Comparison of ENCODE assay signal across 10 cellular contexts in the genomic region with DNA sequence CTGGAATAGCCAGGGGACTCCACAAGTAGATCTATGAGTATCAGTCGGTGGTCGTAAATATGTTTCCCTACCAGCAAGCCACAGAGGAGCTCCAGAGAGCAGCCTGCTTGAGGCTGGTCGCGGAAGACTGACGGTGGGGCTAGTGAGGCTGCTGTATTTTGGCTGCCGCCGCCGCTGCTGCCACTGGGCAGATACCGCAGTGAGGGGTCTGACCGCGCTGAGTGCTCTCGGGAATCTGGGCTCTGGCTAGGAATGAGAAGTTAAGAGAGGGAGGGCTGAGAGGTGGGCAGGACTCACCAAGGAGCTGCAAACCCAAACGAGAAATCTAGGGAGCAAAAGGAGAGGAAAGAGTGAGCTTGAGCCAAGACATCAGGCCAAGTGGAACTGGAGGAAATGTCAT. TPM values are rescaled to one million over a fixed set of nuclear protein-coding genes. Genes with fewer than 3 reads are reported as not detected.
DNase-seq lines count a peak whose midpoint lies in the region; ATAC-seq and TF ChIP-seq lines count a peak whose summit lies in the region.
"Had no signal": no experiment of that assay in that cellular context is flagged by ENCODE, and none has a peak within 500 bp of the region (broad histone marks: within the 10 kb centered on the region; RNA-seq: fewer than 3 reads in every experiment).

TSS of gene EXOC1L (plus strand) at position 157 of the 400 bp plus-strand sequence. CDS start at position 394, 237 bp downstream.

- H3K27ac ChIP-seq in breast epithelium, result no peak within 1 kb of the TSS
- H3K27ac ChIP-seq in upper lobe of right lung, result no peak within 1 kb of the TSS

- H3K27ac Mint-ChIP-seq in MCF 10A (ENCODE audit: low read depth, unreplicated experiment), result no peak within 1 kb of the TSS

- BruUV-seq in MCF 10A (replicated peaks; lab: Mats Ljungman, UMichigan), result no TSS peak

- peak; percentile 36 for ATAC-seq in upper lobe of right lung
- no peak for ATAC-seq in GM19455 (IDR thresholded peaks at IDR 0.05; ENCODE audit: unreplicated experiment)

- no peaks in the 10 kb centered on the region for H3K36me3 Mint-ChIP-seq in MCF 10A (ENCODE audit: insufficient read depth, unreplicated experiment)
- H3K36me3 Mint-ChIP-seq: CD4-positive, CD25-positive, alpha-beta regulatory T cell had no signal

- no peak within 1 kb of the TSS for H3K4me3 Mint-ChIP-seq in MCF 10A (ENCODE audit: unreplicated experiment)

- no peaks in the 10 kb centered on the region for H3K27me3 Mint-ChIP-seq in MCF 10A (ENCODE audit: insufficient read depth, unreplicated experiment)

- H3K4me1 ChIP-seq in breast epithelium (no peaks in the 10 kb centered on the region), upper lobe of right lung (no peaks in the 10 kb centered on the region)

- TF ChIP-seq CTCF in breast epithelium (IDR thresholded peaks at IDR 0.05) (no peak), MCF 10A (IDR thresholded peaks at IDR 0.05; ENCODE audit: unreplicated experiment) (no peak), cardiac fibroblast (IDR thresholded peaks at IDR 0.05; ENCODE audit: low read depth, low read length) (no peak), upper lobe of right lung (IDR thresholded peaks at IDR 0.05) (no peak)

- CTCF ChIA-PET in MCF 10A (lab: Yijun Ruan, JAX), result interaction anchor here (0.5 kb wide), 1 partner anchor 13 kb away, joined by 3 read pairs; no protein-coding TSS in a partner anchor

- no peaks in the 10 kb centered on the region for H3K4me1 Mint-ChIP-seq in MCF 10A (ENCODE audit: insufficient read depth, unreplicated experiment)

- H3K36me3 ChIP-seq in breast epithelium (no peaks in the 10 kb centered on the region), upper lobe of right lung (no peaks in the 10 kb centered on the region)

- H3K9me3 ChIP-seq in breast epithelium (no peaks in the 10 kb centered on the region), upper lobe of right lung (no peaks in the 10 kb centered on the region)

- peaks cover 9% of the 10 kb centered on the region for H3K9me3 Mint-ChIP-seq in MCF 10A (ENCODE audit: unreplicated experiment)

- intact Hi-C loops in breast epithelium (cut with DNase I; ENCODE audit: low total_unique reads) (no loop called here), MCF 10A (cut with micrococcal nuclease) (no loop called here), upper lobe of right lung (cut with DNase I) (no loop called here)

- TF ChIP-seq POLR2A in breast epithelium (IDR thresholded peaks at IDR 0.05), result no peak

- H3K4me3 ChIP-seq in breast epithelium (peak within 1 kb of the TSS; percentile 7 to 56 (median 16)), cardiac fibroblast (replicated peaks in 1 of 2; ENCODE audit: low read depth in 2 of 2, low read length in 2 of 2) (peak within 1 kb of the TSS; percentile 2 to 11), upper lobe of right lung (peak within 1 kb of the TSS; percentile 0)

- POLR2A ChIA-PET in MCF 10A (lab: Yijun Ruan, JAX), result no interaction called here

- DNase-seq in breast epithelium (ENCODE audit: low spot score in 2 of 2), result no peak
- no peak for DNase-seq in MCF 10A (ENCODE audit: unreplicated experiment)
- DNase-seq in cardiac fibroblast (ENCODE audit: low read depth in 2 of 2), result peak; percentile 3 to 33
- DNase-seq in left kidney (ENCODE audit: low read depth, low spot score), result peak; percentile 76
- no peak for DNase-seq in upper lobe of right lung
- no peak for DNase-seq in SHP77 (lab: John Stamatoyannopoulos, UW)
- DNase-seq in NK-92 treated with Interleukin-12 subunit alpha and Interleukin-12 subunit beta, amount 100 ng/mL, for 24 hours (lab: John Stamatoyannopoulos, UW), result no peak
- DNase-seq: CD4-positive, CD25-positive, alpha-beta regulatory T cell had no signal

- H3K27me3 ChIP-seq in breast epithelium, result no peaks in the 10 kb centered on the region
- H3K27me3 ChIP-seq in upper lobe of right lung, result no peaks in the 10 kb centered on the region

RNA-seq across cellular contexts. Expression of gene EXOC1L, which starts in this region (rescaled TPM):
- total RNA-seq in breast epithelium (not detected), MCF 10A (2022) (not detected in 2 replicates), upper lobe of right lung (not detected)
- total RNA-seq: activated CD8-positive, alpha-beta memory T cell treated with anti-CD3 and anti-CD28 coated beads for 36 hours; CD4-positive, CD25-positive, alpha-beta regulatory T cell had no signal

Comparison
In these comparisons a context has a peak if more than half of its experiments do, and no peak if none do; other contexts are left out.
1. Peak in ATAC-seq and H3K4me3 ChIP-seq in upper lobe of right lung; RNA of the gene not detected or under 1 TPM.
2. DNase-seq: peak in cardiac fibroblast (2 of 2) and left kidney (single experiment); none in breast epithelium (0 of 2), MCF 10A (single experiment), upper lobe of right lung (single experiment), SHP77 (0 of 2) and NK-92 treated with Interleukin-12 subunit alpha and Interleukin-12 subunit beta, amount 100 ng/mL, for 24 hours (single experiment).
3. Peak in every context shown above with its lines, with median percentiles within 50 percentile points of each other: H3K4me3 ChIP-seq.